Comparison of ENCODE assay signal across 33 cellular contexts in genomic region chr11:67255864-67256263, GRCh38. TPM values are rescaled to one million over a fixed set of nuclear protein-coding genes. Genes with fewer than 3 reads are reported as not detected.
A peak's percentile ranks its signal among the peaks of the same experiment; 100 is the strongest.
DNase-seq lines count a peak whose midpoint lies in the region; ATAC-seq, FAIRE-seq and TF ChIP-seq lines count a peak whose summit lies in the region.
"Had no signal": no experiment of that assay in that cellular context is flagged by ENCODE, and none has a peak within 500 bp of the region (broad histone marks: within the 10 kb centered on the region; RNA-seq: fewer than 3 reads in every experiment).

No MANE protein-coding gene starts in this region.

- H3K4me3 Mint-ChIP-seq in naive thymus-derived CD8-positive, alpha-beta T cell, result no peak overlapping the region
- no peak overlapping the region for H3K4me3 Mint-ChIP-seq in activated naive CD8-positive, alpha-beta T cell treated with anti-CD3 and anti-CD28 coated beads, Interleukin-2, amount 50 U/mL, for 24 hours
- H3K4me3 Mint-ChIP-seq: activated CD4-positive, alpha-beta memory T cell treated with anti-CD3 and anti-CD28 coated beads for 36 hours; CD8-positive, alpha-beta T cell had no signal

- H3K9me3 Mint-ChIP-seq in naive thymus-derived CD8-positive, alpha-beta T cell, result peaks cover 0 to 2% (median 0%) of the 10 kb centered on the region in 9 donors
- H3K9me3 Mint-ChIP-seq in activated naive CD8-positive, alpha-beta T cell treated with anti-CD3 and anti-CD28 coated beads, Interleukin-2, amount 50 U/mL, for 24 hours, result no peaks in the 10 kb centered on the region
- H3K9me3 Mint-ChIP-seq: activated CD4-positive, alpha-beta memory T cell treated with anti-CD3 and anti-CD28 coated beads for 36 hours; CD8-positive, alpha-beta T cell had no signal

- peaks cover 64% of the 10 kb centered on the region for H4K20me1 ChIP-seq in BLaER1
- H4K20me1 ChIP-seq in K562 (replicated peaks; ENCODE audit: control insufficient read depth, insufficient read depth, low read length), result peaks cover 15% of the 10 kb centered on the region; the same call in 1 of the 2 replicates

- H3K36me3 ChIP-seq in BLaER1, result peaks cover 65% of the 10 kb centered on the region
- H3K36me3 ChIP-seq in K562 (ENCODE audit: control insufficient read depth, insufficient read depth, low read length), result peaks cover 64% of the 10 kb centered on the region

- no TSS peak for BruUV-seq in K562 (replicated peaks; lab: Mats Ljungman, UMichigan)

- H3K4me1 ChIP-seq in BLaER1, result peaks cover 13% of the 10 kb centered on the region
- H3K4me1 ChIP-seq in K562 (replicated peaks in 1 of 2; ENCODE audit: control insufficient read depth in 2 of 2, insufficient read depth in 2 of 2, low read length in 2 of 2), result peaks cover 4 to 11% of the 10 kb centered on the region in 2 experiments; a peak in 2 of 5 replicates
- H3K4me1 ChIP-seq: ascending aorta had no signal

- 81% methylated on average over 5 of the region's 8 CpGs for WGBS in K562 (ENCODE audit: insufficient coverage, low coverage, missing lambda C conversion rate)

- peak overlapping the region in 7 of 10 donors; percentile 19 to 89 (median 73) for H3K27ac Mint-ChIP-seq in naive thymus-derived CD8-positive, alpha-beta T cell
- no peak overlapping the region for H3K27ac Mint-ChIP-seq in activated naive CD8-positive, alpha-beta T cell treated with anti-CD3 and anti-CD28 coated beads, Interleukin-2, amount 50 U/mL, for 24 hours
- H3K27ac Mint-ChIP-seq: activated CD4-positive, alpha-beta memory T cell treated with anti-CD3 and anti-CD28 coated beads for 36 hours; CD8-positive, alpha-beta T cell had no signal

- POLR2A ChIA-PET in K562 (lab: Yijun Ruan, JAX), result interaction anchor here (0.6 to 6.8 kb wide), 3 partner anchors 16 to 597 kb away, joined by 3 to 58 read pairs (median 4); no protein-coding TSS in a partner anchor
- POLR2A ChIA-PET in naive thymus-derived CD8-positive, alpha-beta T cell (lab: Charles Lee), result interaction anchor here (1.1 to 3.8 kb wide), 2 partner anchors 12 to 15 kb away, joined by 3 to 17 read pairs; partner anchors contain the start of gene GRK2

- peaks cover 0 to 65% (median 8%) of the 10 kb centered on the region in 3 donors for H3K36me3 Mint-ChIP-seq in naive thymus-derived CD8-positive, alpha-beta T cell
- peaks cover 57% of the 10 kb centered on the region for H3K36me3 Mint-ChIP-seq in activated naive CD8-positive, alpha-beta T cell treated with anti-CD3 and anti-CD28 coated beads, Interleukin-2, amount 50 U/mL, for 24 hours (ENCODE audit: low read depth)

- intact Hi-C loops in K562 (cut with micrococcal nuclease), result no loop called here

- peaks cover 13% of the 10 kb centered on the region for H3K27me3 ChIP-seq in BLaER1
- no peaks in the 10 kb centered on the region for H3K27me3 ChIP-seq in K562 (ENCODE audit: control insufficient read depth in 2 of 2, insufficient read depth in 2 of 2, low read length in 2 of 2)
- H3K27me3 ChIP-seq: ascending aorta, gastrocnemius medialis, stomach, tibial artery had no signal

- H3K4me3 ChIP-seq in BLaER1 (no peak overlapping the region), K562 (no peak overlapping the region)
- H3K4me3 ChIP-seq: ascending aorta, gastrocnemius medialis, skin epidermis, stomach, tibial artery had no signal

- no peak for TF ChIP-seq CTCF in K562 (IDR thresholded peaks at IDR 0.05 in 2 of 3, conservative IDR thresholded peaks at IDR 0.05 in 1 of 3; ENCODE audit: insufficient read depth in 2 of 3, low read depth in 1 of 3, low read length in 3 of 3)

- H3K9me3 ChIP-seq in BLaER1 (no peaks in the 10 kb centered on the region), K562 (replicated peaks; ENCODE audit: control insufficient read depth, insufficient read depth, low read depth, low read length) (no peaks in the 10 kb centered on the region)
- H3K9me3 ChIP-seq: ascending aorta, gastrocnemius medialis, stomach, tibial artery had no signal

- DNase-seq in activated CD4-positive, alpha-beta T cell treated with anti-CD3 and anti-CD28 coated beads, Interleukin-2, amount 50 U/mL, for 1 hour, result peak; percentile 1
- DNase-seq in activated CD4-positive, alpha-beta T cell treated with anti-CD3 and anti-CD28 coated beads for 48 hours, result no peak
- DNase-seq in K562 (ENCODE audit: extremely low read depth in 1 of 4, low spot score in 3 of 4), result no peak
- no peak for DNase-seq in naive thymus-derived CD8-positive, alpha-beta T cell
- no peak for DNase-seq in activated naive CD8-positive, alpha-beta T cell treated with anti-CD3 and anti-CD28 coated beads, Interleukin-2, amount 50 U/mL, for 24 hours
- DNase-seq in retina, result no peak
- no peak for DNase-seq in NCI-H187 (lab: John Stamatoyannopoulos, UW)
- DNase-seq: activated naive CD4-positive, alpha-beta T cell treated with Interleukin-2 at 50 U/mL for 16 hours; activated T-cell treated with anti-CD3 and anti-CD28 coated beads for 4 hours; CD8-positive, alpha-beta T cell; dermis blood vessel endothelial cell; DMS 273 treated with DMSO at 0.1 percent for 48 hours; gastrocnemius medialis; mesendoderm; NCI-H1092 treated with DMSO at 0.1 percent for 48 hours; NCI-H1930; NCI-H526; NK-92 treated with Interleukin-12 subunit alpha and Interleukin-12 subunit beta, amount 100 ng/mL, for 24 hours; occipital lobe; SHP77 treated with DMSO at 0.1 percent for 48 hours; stomach; T-helper 9 cell; tibial artery; WERI-Rb-1 had no signal

- no peak for TF ChIP-seq EP300 in K562 (IDR thresholded peaks at IDR 0.05; ENCODE audit: low read length)

- no peak overlapping the region for H2AFZ ChIP-seq in K562 (ENCODE audit: low read depth, low read length)

- H3K9ac ChIP-seq in BLaER1 (peak overlapping the region; percentile 19; the same call in 1 of the 2 replicates), K562 (ENCODE audit: insufficient read depth in 1 of 2, low read depth in 2 of 2, low read length in 2 of 2) (peak overlapping the region in 1 of 2 experiments; percentile 67; a peak in 2 of 4 replicates)

- ATAC-seq in K562, result peak; percentile 4; the same call in 1 of the 3 replicates
- ATAC-seq in naive thymus-derived CD8-positive, alpha-beta T cell, result no peak
- no peak for ATAC-seq in activated naive CD8-positive, alpha-beta T cell treated with anti-CD3 and anti-CD28 coated beads, Interleukin-2, amount 50 U/mL, for 24 hours
- ATAC-seq: CD8-positive, alpha-beta T cell; gastrocnemius medialis; Panc1 had no signal

- CTCF ChIA-PET in K562 (lab: Yijun Ruan, JAX; ENCODE audit: low intra/inter-chr PET ratio), result no interaction called here

- no peaks in the 10 kb centered on the region; the same call in 2 of the 3 replicates for H3K79me2 ChIP-seq in K562 (ENCODE audit: control insufficient read depth, insufficient read depth, low read length)

- in situ Hi-C loops in K562 (cut with MboI), result no loop called here

- H3K4me2 ChIP-seq in BLaER1 (no peak overlapping the region), K562 (ENCODE audit: insufficient read depth, low read length) (no peak overlapping the region)

- FAIRE-seq in K562 (lab: Jason Lieb, UNC), result no peak
- FAIRE-seq: A204.1, endometrium, GM12892, H54 had no signal

- peaks cover 19 to 50% (median 33%) of the 10 kb centered on the region in 4 donors for H3K4me1 Mint-ChIP-seq in naive thymus-derived CD8-positive, alpha-beta T cell
- H3K4me1 Mint-ChIP-seq in activated naive CD8-positive, alpha-beta T cell treated with anti-CD3 and anti-CD28 coated beads, Interleukin-2, amount 50 U/mL, for 24 hours, result peaks cover 26% of the 10 kb centered on the region

- H3K27ac ChIP-seq in BLaER1, result no peak overlapping the region
- H3K27ac ChIP-seq in K562 (ENCODE audit: extremely low read depth, low read depth, low read length), result no peak overlapping the region
- H3K27ac ChIP-seq: ascending aorta, gastrocnemius medialis, stomach, tibial artery, WERI-Rb-1 had no signal

- no peaks in the 10 kb centered on the region for H3K9me1 ChIP-seq in K562 (ENCODE audit: control insufficient read depth, insufficient read depth, low read length)

- H3K27me3 Mint-ChIP-seq in naive thymus-derived CD8-positive, alpha-beta T cell, result no peaks in the 10 kb centered on the region
- no peaks in the 10 kb centered on the region for H3K27me3 Mint-ChIP-seq in activated naive CD8-positive, alpha-beta T cell treated with anti-CD3 and anti-CD28 coated beads, Interleukin-2, amount 50 U/mL, for 24 hours
- H3K27me3 Mint-ChIP-seq: activated CD4-positive, alpha-beta memory T cell treated with anti-CD3 and anti-CD28 coated beads for 36 hours had no signal

- no peak for TF ChIP-seq RAD21 in K562 (CRISPR knock-in tag; conservative IDR thresholded peaks at IDR 0.05 in 1 of 2, IDR thresholded peaks at IDR 0.05 in 1 of 2)

- TF ChIP-seq POLR2A in K562 (conservative IDR thresholded peaks at IDR 0.05), result no peak; the same call in 1 of the 2 replicates

RNA-seq across cellular contexts. Expression of gene GRK2, which starts 10.4 kb away (rescaled TPM):
- 64.7 and 214 TPM in 2 replicates for total RNA-seq in K562 (2011; cell fraction: chromatin; rRNA removed; ENCODE audit: low replicate concordance)
- total RNA-seq in K562 (2011; cell fraction: nucleolus; rRNA removed), result 185 and 206 TPM in 2 replicates
- total RNA-seq in K562 (2011; cell fraction: nucleoplasm; rRNA removed), result 62.7 and 78.2 TPM in 2 replicates
- total RNA-seq in K562 (2014; rRNA removed) (83.1 and 97.8 TPM in 2 replicates), K562 (2014; rRNA removed; fragmentation: Illumina TruSeq; extraction: Trizol) (27.8 and 41.7 TPM in 2 replicates), K562 (2015; rRNA removed; fragmentation: Illumina TruSeq; extraction: Trizol) (40.6 and 42.2 TPM in 2 replicates), K562 (2021) (93.3 and 95.3 TPM in 2 replicates)
- polyA plus RNA-seq in K562 (2011; rRNA removed) (63.4 and 98.5 TPM in 2 replicates), K562 (2014; fragmentation: Illumina TruSeq; extraction: Trizol) (56.5 and 65.3 TPM in 2 replicates), K562 (2014; fragmentation: Nextera tagmentation; extraction: Ambion mirVana) (under 1 TPM; 0.24 to 0.82 TPM), K562 (2014; rRNA removed) (95.8 and 96.0 TPM in 2 replicates)
- 70.8 and 122 TPM in 2 replicates for polyA plus RNA-seq in K562 (2011; cell fraction: cytosol; rRNA removed)
- 259 and 262 TPM in 2 replicates for polyA plus RNA-seq in K562 (2011; cell fraction: nucleus; rRNA removed)
- polyA plus RNA-seq in K562 (2012), result 87.6 and 130 TPM in 2 replicates
- 36.9 and 61.5 TPM in 2 replicates for polyA minus RNA-seq in K562 (2011; rRNA and poly(A)+ RNA removed)
- polyA minus RNA-seq in K562 (2011; cell fraction: cytosol; rRNA and poly(A)+ RNA removed), result 89.3 and 92.9 TPM in 2 replicates
- 57.5 and 75.9 TPM in 2 replicates for polyA minus RNA-seq in K562 (2011; cell fraction: nucleus; rRNA and poly(A)+ RNA removed)
- 100 to 1,000 TPM; 345 to 354 TPM for total RNA-seq in naive thymus-derived CD8-positive, alpha-beta T cell
- polyA plus RNA-seq in naive thymus-derived CD8-positive, alpha-beta T cell, result 10 to 100 TPM; 16.8 to 70.7 (median 31.1) TPM

RNA-seq across cellular contexts. Expression of gene ANKRD13D, which starts 33.2 kb away (rescaled TPM):
- total RNA-seq in K562 (2011; cell fraction: chromatin; rRNA removed; ENCODE audit: low replicate concordance), result 105 and 289 TPM in 2 replicates
- 185 and 212 TPM in 2 replicates for total RNA-seq in K562 (2011; cell fraction: nucleolus; rRNA removed)
- total RNA-seq in K562 (2011; cell fraction: nucleoplasm; rRNA removed), result 120 and 126 TPM in 2 replicates
- 28.6 and 30.5 TPM in 2 replicates for total RNA-seq in K562 (2014; rRNA removed)
- 5.3 and 7.9 TPM in 2 replicates for total RNA-seq in K562 (2014; rRNA removed; fragmentation: Illumina TruSeq; extraction: Trizol)
- total RNA-seq in K562 (2015; rRNA removed; fragmentation: Illumina TruSeq; extraction: Trizol), result 19.6 and 25.1 TPM in 2 replicates
- total RNA-seq in K562 (2021), result 37.3 and 40.9 TPM in 2 replicates
- polyA plus RNA-seq in K562 (2011; rRNA removed), result 22.4 and 36.6 TPM in 2 replicates
- 28.9 and 46.9 TPM in 2 replicates for polyA plus RNA-seq in K562 (2011; cell fraction: cytosol; rRNA removed)
- 147 and 217 TPM in 2 replicates for polyA plus RNA-seq in K562 (2011; cell fraction: nucleus; rRNA removed)
- polyA plus RNA-seq in K562 (2012), result 22.5 and 55.8 TPM in 2 replicates
- 15.8 and 20.8 TPM in 2 replicates for polyA plus RNA-seq in K562 (2014; fragmentation: Illumina TruSeq; extraction: Trizol)
- 1 to 10 TPM in 1 of 2 experiments, under 1 TPM in 1; 0.94 to 1.9 TPM for polyA plus RNA-seq in K562 (2014; fragmentation: Nextera tagmentation; extraction: Ambion mirVana)
- 38.8 and 40.8 TPM in 2 replicates for polyA plus RNA-seq in K562 (2014; rRNA removed)
- polyA minus RNA-seq in K562 (2011; rRNA and poly(A)+ RNA removed), result 9.5 and 12.1 TPM in 2 replicates
- polyA minus RNA-seq in K562 (2011; cell fraction: cytosol; rRNA and poly(A)+ RNA removed), result 10.6 and 13.5 TPM in 2 replicates
- 54.4 and 59.6 TPM in 2 replicates for polyA minus RNA-seq in K562 (2011; cell fraction: nucleus; rRNA and poly(A)+ RNA removed)
- total RNA-seq in naive thymus-derived CD8-positive, alpha-beta T cell, result 100 to 1,000 TPM; 189 to 206 TPM
- polyA plus RNA-seq in naive thymus-derived CD8-positive, alpha-beta T cell, result 10 to 100 TPM in 2 of 3 donors, 1 to 10 TPM in 1; 6.0 to 18.3 (median 10.1) TPM

RNA-seq across cellular contexts. Expression of gene SSH3, which starts 47.5 kb away (rescaled TPM):
- 1.5 and 6.8 TPM in 2 replicates for total RNA-seq in K562 (2011; cell fraction: chromatin; rRNA removed; ENCODE audit: low replicate concordance)
- total RNA-seq in K562 (2011; cell fraction: nucleolus; rRNA removed), result 2.8 and 3.3 TPM in 2 replicates
- total RNA-seq in K562 (2011; cell fraction: nucleoplasm; rRNA removed), result 0.92 and 1.3 TPM in 2 replicates
- total RNA-seq in K562 (2014; rRNA removed) (0.12 and 0.27 TPM in 2 replicates), K562 (2014; rRNA removed; fragmentation: Illumina TruSeq; extraction: Trizol) (not detected in 2 replicates), K562 (2015; rRNA removed; fragmentation: Illumina TruSeq; extraction: Trizol) (0.14 and 0.68 TPM in 2 replicates), K562 (2021) (1.0 and 1.5 TPM in 2 replicates)
- polyA plus RNA-seq in K562 (2011; rRNA removed) (0.07 and 0.88 TPM in 2 replicates), K562 (2014; fragmentation: Illumina TruSeq; extraction: Trizol) (0.19 and 0.24 TPM in 2 replicates), K562 (2014; fragmentation: Nextera tagmentation; extraction: Ambion mirVana) (not detected), K562 (2014; rRNA removed) (0.24 and 0.90 TPM in 2 replicates)
- polyA plus RNA-seq in K562 (2011; cell fraction: cytosol; rRNA removed), result 0.12 and 0.39 TPM in 2 replicates
- 1.3 and 3.4 TPM in 2 replicates for polyA plus RNA-seq in K562 (2011; cell fraction: nucleus; rRNA removed)
- 1.3 and 1.4 TPM in 2 replicates for polyA plus RNA-seq in K562 (2012)
- polyA minus RNA-seq in K562 (2011; rRNA and poly(A)+ RNA removed), result 0.09 TPM in 1 of 2 replicates, not detected in the other
- polyA minus RNA-seq in K562 (2011; cell fraction: cytosol; rRNA and poly(A)+ RNA removed), result 0.48 TPM in 1 of 2 replicates, not detected in the other
- 0.89 and 1.5 TPM in 2 replicates for polyA minus RNA-seq in K562 (2011; cell fraction: nucleus; rRNA and poly(A)+ RNA removed)
- total RNA-seq in naive thymus-derived CD8-positive, alpha-beta T cell, result 10 to 100 TPM; 18.1 to 25.3 TPM
- polyA plus RNA-seq in naive thymus-derived CD8-positive, alpha-beta T cell, result 1 to 10 TPM; 1.7 to 4.5 (median 3.2) TPM
